8 cellular contexts compared by ENCODE assay signal in genomic region chr10:25059990-25060389, GRCh38. TPM values are rescaled to one million over a fixed set of nuclear protein-coding genes. Genes with fewer than 3 reads are reported as not detected.
DNase-seq lines count a peak whose midpoint lies in the region; ATAC-seq and TF ChIP-seq lines count a peak whose summit lies in the region.

No MANE protein-coding gene starts in this region.

- H3K36me3 ChIP-seq in Panc1 (ENCODE audit: control insufficient read depth, insufficient read depth, low read length) (no peaks in the 10 kb centered on the region), trophoblast cell (ENCODE audit: control insufficient read depth in 1 of 2, insufficient read depth in 2 of 2, low read length in 2 of 2) (no peaks in the 10 kb centered on the region)

- no peak overlapping the region for H4K12ac ChIP-seq in trophoblast cell (ENCODE audit: low read depth, low read length)

- intact Hi-C loops in Panc1 (cut with micrococcal nuclease; ENCODE audit: unreplicated experiment): no loop called here

- no peak overlapping the region for H2AFZ ChIP-seq in trophoblast cell (ENCODE audit: insufficient read depth, low read length, poor library complexity)

- no peak overlapping the region for H2AK5ac ChIP-seq in trophoblast cell (ENCODE audit: low read length)

- H3K79me2 ChIP-seq in trophoblast cell (ENCODE audit: control insufficient read depth, insufficient read depth, low read length, poor library complexity): peaks cover 9% of the 10 kb centered on the region

- peak overlapping the region; percentile 82 for H3K18ac ChIP-seq in trophoblast cell (ENCODE audit: low read length)

- H2BK120ac ChIP-seq in trophoblast cell (ENCODE audit: insufficient read depth, low read length, poor library complexity): peak overlapping the region; percentile 57

- CTCF ChIA-PET in Panc1 (lab: Charles Lee): interaction anchor here (0.6 kb wide), 1 partner anchor 414 kb away, joined by 3 read pairs; no protein-coding TSS in a partner anchor

- no peak overlapping the region for H4K8ac ChIP-seq in trophoblast cell (ENCODE audit: low read depth, low read length)

- WGBS in trophoblast cell (ENCODE audit: extremely low coverage, insufficient coverage, insufficient read length): no CpG with 5 or more reads among the region's 7 CpGs

- no peaks in the 10 kb centered on the region for H3K27me3 ChIP-seq in Panc1 (ENCODE audit: control insufficient read depth, insufficient read depth, low read length)
- no peaks in the 10 kb centered on the region for H3K27me3 ChIP-seq in trophoblast cell (ENCODE audit: insufficient read depth, low read length)

- ATAC-seq in Panc1 (peak; percentile 81), GM21515 (IDR thresholded peaks at IDR 0.05; ENCODE audit: unreplicated experiment) (no peak)

- H4K91ac ChIP-seq in trophoblast cell (ENCODE audit: low read depth, low read length): peak overlapping the region; percentile 91

- no peak overlapping the region for H3K4ac ChIP-seq in trophoblast cell (ENCODE audit: low read depth, low read length)

- no peak overlapping the region for H3K23ac ChIP-seq in trophoblast cell (ENCODE audit: low read length)

- no peak overlapping the region for H3K14ac ChIP-seq in trophoblast cell (ENCODE audit: low read length)

- DNase-seq in EH (ENCODE audit: low read depth) (peak; percentile 89), Panc1 (ENCODE audit: low read depth, low spot score) (no peak), fibroblast of pulmonary artery (ENCODE audit: low read depth) (peak; percentile 93), trophoblast cell (peak; percentile 98 to 99), NCI-H345 (lab: John Stamatoyannopoulos, UW) (no peak), superior temporal gyrus (ENCODE audit: extremely low spot score) (no peak)
- no peak for DNase-seq in stimulated activated CD8-positive, alpha-beta memory T cell treated with anti-CD3 and anti-CD28 coated beads, Interleukin-4, amount 100 ng/mL, for 48 hours

- peak overlapping the region; percentile 40 for H3K4me2 ChIP-seq in trophoblast cell (ENCODE audit: low read length)

- H3K9ac ChIP-seq in trophoblast cell (ENCODE audit: low read length): no peak overlapping the region

- no peak overlapping the region for H3K27ac ChIP-seq in Panc1 (ENCODE audit: low read length)
- peak overlapping the region; percentile 90 for H3K27ac ChIP-seq in trophoblast cell (ENCODE audit: low read depth, low read length)

- H3K4me3 ChIP-seq in Panc1 (ENCODE audit: low read depth in 2 of 2, low read length in 2 of 2) (no peak overlapping the region), fibroblast of pulmonary artery (replicated peaks; ENCODE audit: low read depth, low read length) (no peak overlapping the region), trophoblast cell (ENCODE audit: low read depth, low read length) (no peak overlapping the region)

- H3K4me1 ChIP-seq in Panc1 (ENCODE audit: control insufficient read depth, insufficient read depth, low read length) (peaks cover 8% of the 10 kb centered on the region), trophoblast cell (ENCODE audit: control insufficient read depth in 1 of 2, insufficient read depth in 2 of 2, low read length in 2 of 2) (peaks cover 18 to 29% of the 10 kb centered on the region in 2 experiments)

- peak overlapping the region; percentile 85 for H2BK5ac ChIP-seq in trophoblast cell (ENCODE audit: low read depth, low read length, poor library complexity)

- H3K9me3 ChIP-seq in Panc1 (ENCODE audit: control insufficient read depth, insufficient read depth, low read depth, low read length) (no peaks in the 10 kb centered on the region), trophoblast cell (ENCODE audit: insufficient read depth, low read depth, low read length) (no peaks in the 10 kb centered on the region)

- H3K79me1 ChIP-seq in trophoblast cell (ENCODE audit: low read length): peaks cover 36% of the 10 kb centered on the region

- TF ChIP-seq CTCF in Panc1 (IDR thresholded peaks at IDR 0.05) (no peak), fibroblast of pulmonary artery (IDR thresholded peaks at IDR 0.05; ENCODE audit: low read length, missing control alignments) (no peak)

- peak overlapping the region; percentile 88 for H2BK12ac ChIP-seq in trophoblast cell (ENCODE audit: low read length)

- in situ Hi-C loops in Panc1 (cut with HindIII; ENCODE audit: low pct_unique_long_range_greater_than_20kb, low sequenced_read_pairs): no loop called here

- no TSS peak for BruUV-seq in Panc1 (replicated peaks; lab: Mats Ljungman, UMichigan)

- POLR2A ChIA-PET in Panc1 (lab: Charles Lee): no interaction called here

RNA-seq across cellular contexts. Expression of gene THNSL1, which starts 43.6 kb away (rescaled TPM):
- 3.0 TPM for total RNA-seq in Panc1 (2021; ENCODE audit: unreplicated experiment)
- 2.4 TPM for polyA plus RNA-seq in Panc1 (2012; ENCODE audit: insufficient read length)
- 1.0 and 1.2 TPM in 2 replicates for polyA plus RNA-seq in trophoblast cell (2013)

RNA-seq across cellular contexts. Expression of gene ENKUR, which starts 44.0 kb away (rescaled TPM):
- 0.13 TPM for total RNA-seq in Panc1 (2021; ENCODE audit: unreplicated experiment)
- not detected for polyA plus RNA-seq in Panc1 (2012; ENCODE audit: insufficient read length)
- polyA plus RNA-seq in trophoblast cell (2013): 0.60 and 0.63 TPM in 2 replicates

Comparison
In these comparisons a context has a peak if more than half of its experiments do, and no peak if none do; other contexts are left out.
1. DNase-seq: peak in EH (single experiment), fibroblast of pulmonary artery (single experiment) and trophoblast cell (2 of 2); none in Panc1 (single experiment), stimulated activated CD8-positive, alpha-beta memory T cell treated with anti-CD3 and anti-CD28 coated beads, Interleukin-4, amount 100 ng/mL, for 48 hours (single experiment), NCI-H345 (single experiment) and superior temporal gyrus (single experiment).